Comparison of ENCODE assay signal across 15 cellular contexts in genomic region chrX:9318761-9319160, GRCh38.
"Had no signal": no experiment of that assay in that cellular context is flagged by ENCODE, and none has a peak within 500 bp of the region (broad histone marks: within the 10 kb centered on the region; RNA-seq: fewer than 3 reads in every experiment).

No MANE protein-coding gene starts in this region.

- H3K4me3 ChIP-seq: ascending aorta, lung, neural progenitor cell, testis, uterus had no signal

- DNase-seq: activated CD4-positive, alpha-beta T cell treated with anti-CD3 and anti-CD28 coated beads for 1 hour; activated CD4-positive, alpha-beta T cell treated with anti-CD3 and anti-CD28 coated beads, Interleukin-2, amount 50 U/mL, for 1 hour; activated T-cell treated with anti-CD3 and anti-CD28 coated beads, Interleukin-2, amount 50 U/mL, for 1 hour; brain microvascular endothelial cell; foreskin melanocyte; kidney; naive B cell; stimulated activated CD4-positive, alpha-beta T cell treated with anti-CD3 and anti-CD28 coated beads, Interleukin-2, amount 100 ng/mL, for 48 hours; testis; trophoblast cell; uterus; WERI-Rb-1 had no signal
